Comparison of ENCODE assay signal across 1 cellular context in genomic region chr12:104064031-104064841, GRCh38.
TF ChIP-seq lines count a peak whose summit lies in the region.

HCFC2 (plus strand) TSS chr12:104064531; CDS start chr12:104064561, 30 bp downstream.

TF ChIP-seq in HepG2, 621 proteins besides CTCF, POLR2A, EP300 and RAD21 (continued from another document and continues in another):
- no peak for TF ChIP-seq ATAD3A (CRISPR knock-in tag; IDR thresholded peaks at IDR 0.05)
- no peak for TF ChIP-seq GATA4 (IDR thresholded peaks at IDR 0.05; ENCODE audit: borderline replicate concordance, low read depth)
- TF ChIP-seq ZNF33B (CRISPR knock-in tag; IDR thresholded peaks at IDR 0.05): peak; percentile 38; the same call in 1 of the 2 replicates
- TF ChIP-seq IKZF5 (CRISPR knock-in tag; IDR thresholded peaks at IDR 0.05): no peak; the same call in 1 of the 2 replicates
- no peak for TF ChIP-seq SMARCE1 (IDR thresholded peaks at IDR 0.05; ENCODE audit: borderline replicate concordance)
- TF ChIP-seq SNAPC5 (CRISPR knock-in tag; IDR thresholded peaks at IDR 0.05; ENCODE audit: borderline replicate concordance): 0 out of 2 replicates have a peak, but pooled peaks have one; percentile 43
- TF ChIP-seq GTF3A (CRISPR knock-in tag; conservative IDR thresholded peaks at IDR 0.05): peak; percentile 15; the same call in 1 of the 2 replicates
- no peak for TF ChIP-seq ZNF18 (CRISPR knock-in tag; IDR thresholded peaks at IDR 0.05; ENCODE audit: insufficient replicate concordance)
- TF ChIP-seq ZNF879 (CRISPR knock-in tag; IDR thresholded peaks at IDR 0.05): no peak
- TF ChIP-seq HNF4A (CRISPR knock-in tag; IDR thresholded peaks at IDR 0.05): 0 out of 2 replicates have a peak, but pooled peaks have one; percentile 12
- TF ChIP-seq CREB1 (IDR thresholded peaks at IDR 0.05): no peak
- TF ChIP-seq CREB1 (CRISPR knock-in tag; IDR thresholded peaks at IDR 0.05): no peak
- peak; percentile 87; the same call in 1 of the 2 replicates for TF ChIP-seq POGZ (CRISPR knock-in tag; IDR thresholded peaks at IDR 0.05)
- no peak for TF ChIP-seq HHEX (CRISPR knock-in tag; IDR thresholded peaks at IDR 0.05)
- TF ChIP-seq HNRNPH1 (optimal IDR thresholded peaks at IDR 0.05; ENCODE audit: low read depth, low read length): no peak
- no peak for TF ChIP-seq GLI4 (CRISPR knock-in tag; IDR thresholded peaks at IDR 0.05; ENCODE audit: borderline replicate concordance)
- TF ChIP-seq ZNF296 (CRISPR knock-in tag; conservative IDR thresholded peaks at IDR 0.05): 0 out of 2 replicates have a peak, but pooled peaks have one; percentile 25
- no peak for TF ChIP-seq CBX5 (CRISPR knock-in tag; IDR thresholded peaks at IDR 0.05; ENCODE audit: borderline replicate concordance)
- 0 out of 2 replicates have a peak, but pooled peaks have one; percentile 71 for TF ChIP-seq KLF6 (CRISPR knock-in tag; IDR thresholded peaks at IDR 0.05)
- peak; percentile 44; the same call in 1 of the 2 replicates for TF ChIP-seq ZHX1 (CRISPR knock-in tag; IDR thresholded peaks at IDR 0.05; ENCODE audit: low read depth)
- no peak for TF ChIP-seq RNF2 (conservative IDR thresholded peaks at IDR 0.05; ENCODE audit: low read depth)
- peak; percentile 84 for TF ChIP-seq ZFX (CRISPR knock-in tag; IDR thresholded peaks at IDR 0.05; ENCODE audit: low read depth)
- peak; percentile 100 for TF ChIP-seq HNRNPK (IDR thresholded peaks at IDR 0.05; ENCODE audit: low read depth, low read length, poor library complexity, severe bottlenecking)
- TF ChIP-seq BHLHE40 (IDR thresholded peaks at IDR 0.05; ENCODE audit: low read length): peak; percentile 69
- no peak for TF ChIP-seq IRF2 (CRISPR knock-in tag; IDR thresholded peaks at IDR 0.05)
- peak; percentile 82 for TF ChIP-seq MYPOP (CRISPR knock-in tag; IDR thresholded peaks at IDR 0.05)
- peak; percentile 87; the same call in 1 of the 2 replicates for TF ChIP-seq MXD1 (CRISPR knock-in tag; IDR thresholded peaks at IDR 0.05)
- peak; percentile 61; the same call in 1 of the 2 replicates for TF ChIP-seq ISL2 (CRISPR knock-in tag; IDR thresholded peaks at IDR 0.05)
- TF ChIP-seq DMTF1 (CRISPR knock-in tag; IDR thresholded peaks at IDR 0.05): no peak
- TF ChIP-seq RFX3 (CRISPR knock-in tag; IDR thresholded peaks at IDR 0.05): no peak
- no peak for TF ChIP-seq NFIC (IDR thresholded peaks at IDR 0.05; ENCODE audit: low read length)
- TF ChIP-seq KAT7 (CRISPR knock-in tag; IDR thresholded peaks at IDR 0.05; ENCODE audit: borderline replicate concordance): no peak
- no peak for TF ChIP-seq PRMT3 (CRISPR knock-in tag; IDR thresholded peaks at IDR 0.05; ENCODE audit: borderline replicate concordance, low read depth)
- no peak for TF ChIP-seq TRAFD1 (CRISPR knock-in tag; IDR thresholded peaks at IDR 0.05; ENCODE audit: borderline replicate concordance)
- no peak for TF ChIP-seq KIAA2018 (CRISPR knock-in tag; IDR thresholded peaks at IDR 0.05; ENCODE audit: borderline replicate concordance)
- no peak for TF ChIP-seq ZNF367 (CRISPR knock-in tag; IDR thresholded peaks at IDR 0.05; ENCODE audit: borderline replicate concordance)
- TF ChIP-seq ZSCAN12 (CRISPR knock-in tag; IDR thresholded peaks at IDR 0.05): no peak
- no peak for TF ChIP-seq ZNF597 (CRISPR knock-in tag; IDR thresholded peaks at IDR 0.05)
- TF ChIP-seq ZNF251 (CRISPR knock-in tag; IDR thresholded peaks at IDR 0.05): no peak
- no peak for TF ChIP-seq ZNF776 (CRISPR knock-in tag; IDR thresholded peaks at IDR 0.05)
- peak; percentile 68; the same call in 1 of the 2 replicates for TF ChIP-seq ZNF614 (CRISPR knock-in tag; IDR thresholded peaks at IDR 0.05; ENCODE audit: borderline replicate concordance)
- TF ChIP-seq NFIB (CRISPR knock-in tag; IDR thresholded peaks at IDR 0.05; ENCODE audit: borderline replicate concordance): no peak
